Comparison of ENCODE assay signal across 18 cellular contexts in the genomic region with DNA sequence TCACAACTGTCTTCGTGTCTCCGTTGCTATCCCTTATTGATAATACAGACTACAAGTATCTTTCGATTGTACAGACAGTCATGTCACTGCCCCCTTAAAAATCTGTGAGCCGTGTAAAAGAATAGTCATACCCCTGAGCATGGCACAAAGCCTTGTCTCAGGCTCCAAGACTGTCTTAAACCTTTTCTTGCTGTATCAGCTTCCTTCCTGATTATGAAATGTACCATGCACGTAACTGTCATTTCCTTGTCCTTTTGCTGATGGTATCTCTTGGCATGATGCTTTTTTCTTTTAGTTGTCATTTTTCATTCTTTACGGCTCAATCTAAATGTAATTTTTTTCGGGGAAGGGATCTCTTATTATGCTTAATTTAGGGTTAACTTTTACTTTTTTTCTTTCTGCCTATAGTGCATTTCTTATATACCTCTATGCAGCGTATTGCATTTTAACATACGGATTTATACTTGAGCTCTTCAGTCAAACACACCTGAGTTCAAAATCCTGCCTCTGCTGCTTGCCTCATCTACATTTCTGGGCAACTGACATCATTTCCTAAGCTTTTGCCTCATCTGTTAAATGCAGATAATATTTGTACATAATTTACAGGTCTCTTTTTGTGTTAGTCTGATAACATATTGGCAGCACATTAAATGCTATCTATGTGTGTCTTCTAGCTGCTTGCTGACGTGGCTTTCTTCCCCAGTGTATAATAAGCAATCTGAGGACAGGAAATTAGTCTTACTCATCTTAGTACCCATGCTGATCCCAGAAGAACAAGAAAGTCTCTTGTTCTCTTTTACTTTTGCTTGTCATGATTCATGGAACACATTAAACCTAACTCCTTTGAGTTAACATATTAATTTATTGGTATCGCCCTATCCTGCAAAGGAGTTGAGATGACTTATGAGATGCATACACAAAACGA. TPM values are rescaled to one million over a fixed set of nuclear protein-coding genes. Genes with fewer than 3 reads are reported as not detected.
"Had no signal": no experiment of that assay in that cellular context is flagged by ENCODE, and none has a peak within 500 bp of the region (broad histone marks: within the 10 kb centered on the region; RNA-seq: fewer than 3 reads in every experiment).

No MANE protein-coding gene starts in this region.

- DNase-seq: activated B cell treated with CpG ODN at 0.5 μM for 24 hours; activated CD4-positive, alpha-beta T cell treated with anti-CD3 and anti-CD28 coated beads, Interleukin-2, amount 10 ng/mL, durations not matched to agents 7 days and 5 days; activated naive CD4-positive, alpha-beta T cell treated with anti-CD3 and anti-CD28 coated beads, Interleukin-2, amount 10 ng/mL, durations not matched to agents 7 days and 5 days; activated T-cell treated with anti-CD3 and anti-CD28 coated beads for 4 hours; adrenal gland; body of pancreas; dermis blood vessel endothelial cell; heart left ventricle; left lung; mesendoderm; nephron progenitor cell; stimulated activated CD4-positive, alpha-beta T cell treated with anti-CD3 and anti-CD28 coated beads, Interleukin-15, amount 100 ng/mL, for 24 hours; stimulated activated CD4-positive, alpha-beta T cell treated with anti-CD3 and anti-CD28 coated beads, Interleukin-4, amount 100 ng/mL, for 4 hours; stomach; T-helper 1 cell had no signal

- H3K36me3 ChIP-seq: adrenal gland, heart left ventricle, left lung, stomach had no signal

- H3K9me3 ChIP-seq: adrenal gland, body of pancreas, heart left ventricle, stomach had no signal

- H3K4me1 ChIP-seq: adrenal gland, body of pancreas, heart left ventricle, left lung, stomach had no signal

- H3K4me3 ChIP-seq: adrenal gland, body of pancreas, heart left ventricle, left lung, stomach had no signal

- H3K27me3 ChIP-seq: adrenal gland, body of pancreas, heart left ventricle, left lung, stomach had no signal

- FAIRE-seq: islet of Langerhans had no signal

- H3K27ac ChIP-seq: adrenal gland, body of pancreas, heart left ventricle, left lung, stomach had no signal

- ATAC-seq: body of pancreas, heart left ventricle, left lung had no signal

RNA-seq across cellular contexts. Expression of gene ROBO2, which starts 57.3 kb away (rescaled TPM):
- total RNA-seq: activated B cell treated with CpG ODN at 0.5 μM for 24 hours; activated CD4-positive, alpha-beta T cell treated with anti-CD3 and anti-CD28 coated beads, Interleukin-2, amount 10 ng/mL, durations not matched to agents 7 days and 5 days; activated CD8-positive, alpha-beta memory T cell treated with anti-CD3 and anti-CD28 coated beads for 36 hours; activated T-helper 2 cell treated with anti-CD3 and anti-CD28 coated beads, Interferon-gamma antibody, Interleukin-2, Interleukin-4, amounts not matched to agents 10 μg/mL and 5 μg/mL and 100 μg/mL, durations not matched to agents 14 hours and 24 hours and 36 hours; dermis blood vessel endothelial cell had no signal
